Comparison of ENCODE assay signal across 1 cellular context in genomic region chr3:105385868-105386508, GRCh38.
TF ChIP-seq lines count a peak whose summit lies in the region.

No MANE protein-coding gene starts in this region.

TF ChIP-seq in HepG2, 621 proteins besides CTCF, POLR2A, EP300 and RAD21 (continued from another document):
- no peak for TF ChIP-seq ZMAT5 (CRISPR knock-in tag; IDR thresholded peaks at IDR 0.05; ENCODE audit: borderline replicate concordance, low read depth)
- TF ChIP-seq ZNF775 (CRISPR knock-in tag; IDR thresholded peaks at IDR 0.05; ENCODE audit: borderline replicate concordance): no peak
- TF ChIP-seq, protein P1, sequence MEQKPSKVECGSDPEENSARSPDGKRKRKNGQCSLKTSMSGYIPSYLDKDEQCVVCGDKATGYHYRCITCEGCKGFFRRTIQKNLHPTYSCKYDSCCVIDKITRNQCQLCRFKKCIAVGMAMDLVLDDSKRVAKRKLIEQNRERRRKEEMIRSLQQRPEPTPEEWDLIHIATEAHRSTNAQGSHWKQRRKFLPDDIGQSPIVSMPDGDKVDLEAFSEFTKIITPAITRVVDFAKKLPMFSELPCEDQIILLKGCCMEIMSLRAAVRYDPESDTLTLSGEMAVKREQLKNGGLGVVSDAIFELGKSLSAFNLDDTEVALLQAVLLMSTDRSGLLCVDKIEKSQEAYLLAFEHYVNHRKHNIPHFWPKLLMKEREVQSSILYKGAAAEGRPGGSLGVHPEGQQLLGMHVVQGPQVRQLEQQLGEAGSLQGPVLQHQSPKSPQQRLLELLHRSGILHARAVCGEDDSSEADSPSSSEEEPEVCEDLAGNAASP (CRISPR knock-in tag; IDR thresholded peaks at IDR 0.05; ENCODE audit: borderline replicate concordance): no peak
- no peak for TF ChIP-seq KDM2A (CRISPR knock-in tag; IDR thresholded peaks at IDR 0.05; ENCODE audit: borderline replicate concordance, low read depth)
- TF ChIP-seq MAZ (IDR thresholded peaks at IDR 0.05; ENCODE audit: borderline replicate concordance, low read depth, low read length): no peak
- TF ChIP-seq MAZ (CRISPR knock-in tag; IDR thresholded peaks at IDR 0.05; ENCODE audit: low read depth): no peak
- TF ChIP-seq, protein P2, sequence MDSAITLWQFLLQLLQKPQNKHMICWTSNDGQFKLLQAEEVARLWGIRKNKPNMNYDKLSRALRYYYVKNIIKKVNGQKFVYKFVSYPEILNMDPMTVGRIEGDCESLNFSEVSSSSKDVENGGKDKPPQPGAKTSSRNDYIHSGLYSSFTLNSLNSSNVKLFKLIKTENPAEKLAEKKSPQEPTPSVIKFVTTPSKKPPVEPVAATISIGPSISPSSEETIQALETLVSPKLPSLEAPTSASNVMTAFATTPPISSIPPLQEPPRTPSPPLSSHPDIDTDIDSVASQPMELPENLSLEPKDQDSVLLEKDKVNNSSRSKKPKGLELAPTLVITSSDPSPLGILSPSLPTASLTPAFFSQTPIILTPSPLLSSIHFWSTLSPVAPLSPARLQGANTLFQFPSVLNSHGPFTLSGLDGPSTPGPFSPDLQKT (CRISPR knock-in tag; IDR thresholded peaks at IDR 0.05; ENCODE audit: borderline replicate concordance): no peak
- no peak for TF ChIP-seq MATR3 (CRISPR knock-in tag; IDR thresholded peaks at IDR 0.05)
- no peak for TF ChIP-seq ZSCAN9 (CRISPR knock-in tag; IDR thresholded peaks at IDR 0.05; ENCODE audit: borderline replicate concordance)
- no peak for TF ChIP-seq ZNF580 (CRISPR knock-in tag; IDR thresholded peaks at IDR 0.05; ENCODE audit: borderline replicate concordance, low read depth)
TF ChIP-seq in HepG2: peak in this region for 0.
